Comparison of ENCODE assay signal across 9 cellular contexts in genomic region chr10:5411941-5412276, GRCh38. TPM values are rescaled to one million over a fixed set of nuclear protein-coding genes. Genes with fewer than 3 reads are reported as not detected.
DNase-seq lines count a peak whose midpoint lies in the region; ATAC-seq, FAIRE-seq and TF ChIP-seq lines count a peak whose summit lies in the region.
"Had no signal": no experiment of that assay in that cellular context is flagged by ENCODE, and none has a peak within 500 bp of the region (broad histone marks: within the 10 kb centered on the region; RNA-seq: fewer than 3 reads in every experiment).

No MANE protein-coding gene starts in this region.

- peaks cover 3% of the 10 kb centered on the region for H3K9me3 Mint-ChIP-seq in activated naive CD8-positive, alpha-beta T cell treated with anti-CD3 and anti-CD28 coated beads, Interleukin-2, amount 10 ng/mL, durations not matched to agents 7 days and 5 days

- H3K4me1 ChIP-seq in mucosa of rectum (ENCODE audit: control insufficient read depth in 2 of 2, insufficient read depth in 2 of 2, low read length in 2 of 2), result peaks cover 0 to 5% of the 10 kb centered on the region in 2 donors

- DNase-seq in AG04450 (ENCODE audit: low read depth, low spot score), result no peak
- no peak for DNase-seq in activated naive CD8-positive, alpha-beta T cell treated with anti-CD3 and anti-CD28 coated beads, Interleukin-2, amount 10 ng/mL, durations not matched to agents 7 days and 5 days
- no peak for DNase-seq in GM12892 (ENCODE audit: insufficient read length)
- DNase-seq in germinal center (ENCODE audit: low spot score), result no peak

- H3K4me3 Mint-ChIP-seq in activated naive CD8-positive, alpha-beta T cell treated with anti-CD3 and anti-CD28 coated beads, Interleukin-2, amount 10 ng/mL, durations not matched to agents 7 days and 5 days, result peak overlapping the region; percentile 89

- H3K9ac ChIP-seq in mucosa of rectum (ENCODE audit: low read depth in 1 of 2, low read length in 2 of 2), result peak overlapping the region in 1 of 2 donors; percentile 9

- H3K4me1 Mint-ChIP-seq in activated naive CD8-positive, alpha-beta T cell treated with anti-CD3 and anti-CD28 coated beads, Interleukin-2, amount 10 ng/mL, durations not matched to agents 7 days and 5 days, result peaks cover 2% of the 10 kb centered on the region

- TF ChIP-seq CTCF in AG04450 (IDR thresholded peaks at IDR 0.05; ENCODE audit: low read depth, low read length), result no peak

- no peak overlapping the region for H3K27ac ChIP-seq in AG04450 (ENCODE audit: low read depth, low read length)
- no peak overlapping the region for H3K27ac ChIP-seq in mucosa of rectum (ENCODE audit: low read depth in 2 of 2, low read length in 2 of 2)

- H3K27ac Mint-ChIP-seq in activated naive CD8-positive, alpha-beta T cell treated with anti-CD3 and anti-CD28 coated beads, Interleukin-2, amount 10 ng/mL, durations not matched to agents 7 days and 5 days, result peak overlapping the region; percentile 53

- no peaks in the 10 kb centered on the region for H3K27me3 ChIP-seq in AG04450 (ENCODE audit: control insufficient read depth, insufficient read depth, low read length)
- H3K27me3 ChIP-seq in mucosa of rectum (ENCODE audit: control insufficient read depth in 2 of 2, insufficient read depth in 2 of 2, low read length in 2 of 2), result no peaks in the 10 kb centered on the region

- POLR2A ChIA-PET in AG04450 (lab: Yijun Ruan, JAX), result no interaction called here
- POLR2A ChIA-PET in activated naive CD8-positive, alpha-beta T cell treated with anti-CD3 and anti-CD28 coated beads, Interleukin-2, amount 10 ng/mL, durations not matched to agents 7 days and 5 days (lab: Charles Lee), result no interaction called here

- CTCF ChIA-PET in AG04450 (lab: Charles Lee), result interaction anchor here (2.0 kb wide), 1 partner anchor 597 kb away, joined by 7 read pairs; no protein-coding TSS in a partner anchor

- no peaks in the 10 kb centered on the region for H3K36me3 ChIP-seq in mucosa of rectum (ENCODE audit: control insufficient read depth in 2 of 2, insufficient read depth in 2 of 2, low read length in 2 of 2)

- no peak for TF ChIP-seq POLR2A in GM12892 (IDR thresholded peaks at IDR 0.05; ENCODE audit: low read depth, low read length)

- H3K27me3 Mint-ChIP-seq in activated naive CD8-positive, alpha-beta T cell treated with anti-CD3 and anti-CD28 coated beads, Interleukin-2, amount 10 ng/mL, durations not matched to agents 7 days and 5 days, result peaks cover 18% of the 10 kb centered on the region

- H3K4me3 ChIP-seq in AG04450 (ENCODE audit: low read depth, low read length), result peak overlapping the region; percentile 74; the same call in 1 of the 2 replicates
- peak overlapping the region; percentile 68 to 80 for H3K4me3 ChIP-seq in mucosa of rectum (ENCODE audit: low read length in 2 of 2)

- H3K9me3 ChIP-seq in AG04450 (ENCODE audit: control insufficient read depth, insufficient read depth, low read length) (peaks cover 2% of the 10 kb centered on the region), mucosa of rectum (ENCODE audit: control insufficient read depth in 2 of 2, low read length in 2 of 2) (no peaks in the 10 kb centered on the region)

- ATAC-seq in HG02885 (IDR thresholded peaks at IDR 0.05; ENCODE audit: poor library complexity, unreplicated experiment), result peak; percentile 2
- peak; percentile 8 for ATAC-seq in activated naive CD8-positive, alpha-beta T cell treated with anti-CD3 and anti-CD28 coated beads, Interleukin-2, amount 10 ng/mL, durations not matched to agents 7 days and 5 days (ENCODE audit: low read depth)
- no peak for ATAC-seq in HG03521 (IDR thresholded peaks at IDR 0.05; ENCODE audit: unreplicated experiment)
- no peak for ATAC-seq in HG03520 (IDR thresholded peaks at IDR 0.05; ENCODE audit: unreplicated experiment)

- peaks cover 7% of the 10 kb centered on the region for H3K36me3 Mint-ChIP-seq in activated naive CD8-positive, alpha-beta T cell treated with anti-CD3 and anti-CD28 coated beads, Interleukin-2, amount 10 ng/mL, durations not matched to agents 7 days and 5 days

- no peak for FAIRE-seq in GM12892 (lab: Jason Lieb, UNC)

RNA-seq across cellular contexts. Expression of gene NET1, which starts 0.4 kb away (rescaled TPM):
- 39.1 and 46.8 TPM in 2 replicates for polyA plus RNA-seq in AG04450 (2011; rRNA removed)
- polyA minus RNA-seq in AG04450 (2011; rRNA and poly(A)+ RNA removed), result 95.1 and 112 TPM in 2 replicates
- total RNA-seq in activated naive CD8-positive, alpha-beta T cell treated with anti-CD3 and anti-CD28 coated beads, Interleukin-2, amount 10 ng/mL, durations not matched to agents 7 days and 5 days, result 10 to 100 TPM; 20.3 to 22.7 TPM
- polyA plus RNA-seq in GM12892 (2012; ENCODE audit: missing spikeins), result 12.0 TPM

RNA-seq across cellular contexts. Expression of gene TUBAL3, which starts 7.3 kb away (rescaled TPM):
- polyA plus RNA-seq in AG04450 (2011; rRNA removed), result not detected in 2 replicates
- not detected in 2 replicates for polyA minus RNA-seq in AG04450 (2011; rRNA and poly(A)+ RNA removed)
- not detected for total RNA-seq in activated naive CD8-positive, alpha-beta T cell treated with anti-CD3 and anti-CD28 coated beads, Interleukin-2, amount 10 ng/mL, durations not matched to agents 7 days and 5 days
- 0.15 TPM for polyA plus RNA-seq in GM12892 (2012; ENCODE audit: missing spikeins)

RNA-seq across cellular contexts. Expression of gene UCN3, which starts 47.1 kb away (rescaled TPM):
- not detected in 2 replicates for polyA plus RNA-seq in AG04450 (2011; rRNA removed)
- not detected in 2 replicates for polyA minus RNA-seq in AG04450 (2011; rRNA and poly(A)+ RNA removed)
- not detected for total RNA-seq in activated naive CD8-positive, alpha-beta T cell treated with anti-CD3 and anti-CD28 coated beads, Interleukin-2, amount 10 ng/mL, durations not matched to agents 7 days and 5 days
- polyA plus RNA-seq in GM12892 (2012; ENCODE audit: missing spikeins), result not detected
- total RNA-seq: pulmonary artery endothelial cell had no signal

Comparison
In these comparisons a context has a peak if more than half of its experiments do, and no peak if none do; other contexts are left out.
1. ATAC-seq: peak in HG02885 (single experiment) and activated naive CD8-positive, alpha-beta T cell treated with anti-CD3 and anti-CD28 coated beads, Interleukin-2, amount 10 ng/mL, durations not matched to agents 7 days and 5 days (single experiment); none in HG03521 (single experiment) and HG03520 (single experiment).